In genomic region chr2:169365093-169365483, GRCh38 we compare ENCODE assay signal across 9 cellular contexts. TPM values are rescaled to one million over a fixed set of nuclear protein-coding genes. Genes with fewer than 3 reads are reported as not detected.
A peak's percentile ranks its signal among the peaks of the same experiment; 100 is the strongest.
DNase-seq lines count a peak whose midpoint lies in the region; ATAC-seq and TF ChIP-seq lines count a peak whose summit lies in the region.
"Had no signal": no experiment of that assay in that cellular context is flagged by ENCODE, and none has a peak within 500 bp of the region (broad histone marks: within the 10 kb centered on the region; RNA-seq: fewer than 3 reads in every experiment).

No MANE protein-coding gene starts in this region.

- no TSS peak for BruUV-seq in Caco-2 (replicated peaks; lab: Mats Ljungman, UMichigan)

- H3K79me2 ChIP-seq in parathyroid adenoma = no peaks in the 10 kb centered on the region

- DNase-seq in Caco-2 (no peak), HL-60 (ENCODE audit: low read depth in 1 of 2, low spot score in 1 of 2) (no peak), choroid plexus epithelial cell (ENCODE audit: low read depth) (peak; percentile 28), OCI-M2 (lab: John Stamatoyannopoulos, UW; ENCODE audit: unreplicated experiment) (no peak), NCI-H526 treated with DMSO at 0.1 percent for 48 hours (lab: John Stamatoyannopoulos, UW) (no peak), brain microvascular endothelial cell (no peak)

- H3K9me3 Mint-ChIP-seq in Caco-2 (ENCODE audit: unreplicated experiment) = no peaks in the 10 kb centered on the region

- H3K4me3 Mint-ChIP-seq in Caco-2 (ENCODE audit: unreplicated experiment) = peak overlapping the region; percentile 95

- peak overlapping the region; percentile 75 for H3K27ac Mint-ChIP-seq in Caco-2 (ENCODE audit: unreplicated experiment)

- H3K27me3 Mint-ChIP-seq in Caco-2 (ENCODE audit: insufficient read depth, unreplicated experiment) = no peaks in the 10 kb centered on the region

- H3K4me3 ChIP-seq in Caco-2 (ENCODE audit: low read depth, low read length) (peak overlapping the region; percentile 44), HL-60 (replicated peaks; ENCODE audit: insufficient read depth, low read length) (peak overlapping the region; percentile 35; the same call in 1 of the 2 replicates), choroid plexus epithelial cell (ENCODE audit: low read depth, low read length) (no peak overlapping the region), parathyroid adenoma (ENCODE audit: low read depth, low read length) (peak overlapping the region; percentile 44), brain microvascular endothelial cell (ENCODE audit: low read depth, low read length) (no peak overlapping the region)

- TF ChIP-seq CTCF in Caco-2 (IDR thresholded peaks at IDR 0.05; ENCODE audit: insufficient read depth in 1 of 2, low read depth in 1 of 2, low read length in 1 of 2, severe bottlenecking in 1 of 2, unreplicated experiment in 1 of 2) = no peak
- no peak for TF ChIP-seq CTCF in HL-60 (IDR thresholded peaks at IDR 0.05; ENCODE audit: insufficient read depth, low read length)
- TF ChIP-seq CTCF in choroid plexus epithelial cell (conservative IDR thresholded peaks at IDR 0.05; ENCODE audit: low read depth, low read length) = no peak
- TF ChIP-seq CTCF in parathyroid adenoma (IDR thresholded peaks at IDR 0.05) = no peak
- TF ChIP-seq CTCF in brain microvascular endothelial cell (IDR thresholded peaks at IDR 0.05; ENCODE audit: low read depth, low read length, missing control alignments) = no peak

- H3K36me3 ChIP-seq in Caco-2 (ENCODE audit: control insufficient read depth, insufficient read depth, low read length) (no peaks in the 10 kb centered on the region), parathyroid adenoma (ENCODE audit: control insufficient read depth, insufficient read depth, low read length) (no peaks in the 10 kb centered on the region), brain microvascular endothelial cell (replicated peaks) (no peaks in the 10 kb centered on the region)

- peaks cover 43% of the 10 kb centered on the region for H3K36me3 Mint-ChIP-seq in Caco-2 (ENCODE audit: insufficient read depth, unreplicated experiment)

- H3K9ac ChIP-seq in parathyroid adenoma = no peak overlapping the region

- no peaks in the 10 kb centered on the region for H3K27me3 ChIP-seq in Caco-2 (replicated peaks; ENCODE audit: control insufficient read depth, insufficient read depth, low read length)
- H3K27me3 ChIP-seq in HL-60 (ENCODE audit: insufficient read depth, poor library complexity, severe bottlenecking) = peaks cover 51% of the 10 kb centered on the region
- no peaks in the 10 kb centered on the region for H3K27me3 ChIP-seq in parathyroid adenoma (ENCODE audit: control insufficient read depth, insufficient read depth, low read length)
- peaks cover 39% of the 10 kb centered on the region for H3K27me3 ChIP-seq in brain microvascular endothelial cell (replicated peaks)

- peak; percentile 59 for ATAC-seq in GM19455 (IDR thresholded peaks at IDR 0.05; ENCODE audit: unreplicated experiment)

- H3K4me2 ChIP-seq in parathyroid adenoma (ENCODE audit: low read length) = peak overlapping the region; percentile 89

- intact Hi-C loops in Caco-2 (cut with micrococcal nuclease; ENCODE audit: unreplicated experiment) = no loop called here

- H3K4me1 ChIP-seq in Caco-2 = no peaks in the 10 kb centered on the region; the same call in 1 of the 2 replicates
- peaks cover 11% of the 10 kb centered on the region for H3K4me1 ChIP-seq in parathyroid adenoma

- CTCF ChIA-PET in Caco-2 (lab: Charles Lee) = no interaction called here

- no peak overlapping the region for H2AFZ ChIP-seq in parathyroid adenoma

- POLR2A ChIA-PET in Caco-2 (lab: Charles Lee) = no interaction called here

- H3K9me3 ChIP-seq in Caco-2 (no peaks in the 10 kb centered on the region), parathyroid adenoma (ENCODE audit: control insufficient read depth, low read length) (no peaks in the 10 kb centered on the region)

- H3K27ac ChIP-seq in HL-60 (replicated peaks) (no peak overlapping the region), parathyroid adenoma (no peak overlapping the region), brain microvascular endothelial cell (no peak overlapping the region)

- in situ Hi-C loops in brain microvascular endothelial cell (cut with HindIII; ENCODE audit: low pct_ligation_motif_present, low sequenced_read_pairs) = no loop called here

- H3K4me1 Mint-ChIP-seq in Caco-2 (ENCODE audit: low read depth, unreplicated experiment) = no peaks in the 10 kb centered on the region

RNA-seq across cellular contexts. Expression of gene LRP2, which starts 2.8 kb away (rescaled TPM):
- 238 and 260 TPM in 2 replicates for total RNA-seq in Caco-2 (2022)
- total RNA-seq: myocyte had no signal

Comparison
In these comparisons a context has a peak if more than half of its experiments do, and no peak if none do; other contexts are left out.
1. H3K4me3 ChIP-seq: peak in Caco-2 (single experiment), HL-60 (single experiment) and parathyroid adenoma (single experiment); none in choroid plexus epithelial cell (single experiment) and brain microvascular endothelial cell (single experiment).